ENCODE assay signal across 8 cellular contexts in genomic region chr11:20110908-20111669, GRCh38. TPM values are rescaled to one million over a fixed set of nuclear protein-coding genes. Genes with fewer than 3 reads are reported as not detected.
A peak's percentile ranks its signal among the peaks of the same experiment; 100 is the strongest.
DNase-seq lines count a peak whose midpoint lies in the region; ATAC-seq, FAIRE-seq and TF ChIP-seq lines count a peak whose summit lies in the region.

No MANE protein-coding gene starts in this region.

- CTCF ChIA-PET in activated CD8-positive, alpha-beta memory T cell treated with anti-CD3 and anti-CD28 coated beads, Interleukin-2, amount 10 ng/mL, durations not matched to agents 7 days and 5 days (lab: Charles Lee), result interaction anchor here (0.6 to 2.5 kb wide), 6 partner anchors 12 to 159 kb away, joined by 3 to 11 read pairs (median 4); no protein-coding TSS in a partner anchor

- peaks cover 5 to 12% (median 8%) of the 10 kb centered on the region in 3 donors for H3K4me1 ChIP-seq in pancreas

- no peaks in the 10 kb centered on the region for H3K9me3 ChIP-seq in pancreas

- H3K4me1 Mint-ChIP-seq in activated CD8-positive, alpha-beta memory T cell treated with anti-CD3 and anti-CD28 coated beads, Interleukin-2, amount 10 ng/mL, durations not matched to agents 7 days and 5 days, result no peaks in the 10 kb centered on the region

- H3K9me3 Mint-ChIP-seq in activated CD8-positive, alpha-beta memory T cell treated with anti-CD3 and anti-CD28 coated beads, Interleukin-2, amount 10 ng/mL, durations not matched to agents 7 days and 5 days (ENCODE audit: low read depth), result no peaks in the 10 kb centered on the region

- H3K27me3 Mint-ChIP-seq in activated CD8-positive, alpha-beta memory T cell treated with anti-CD3 and anti-CD28 coated beads, Interleukin-2, amount 10 ng/mL, durations not matched to agents 7 days and 5 days, result no peaks in the 10 kb centered on the region

- FAIRE-seq in pancreas (lab: Jason Lieb, UNC), result no peak

- H3K36me3 Mint-ChIP-seq in activated CD8-positive, alpha-beta memory T cell treated with anti-CD3 and anti-CD28 coated beads, Interleukin-2, amount 10 ng/mL, durations not matched to agents 7 days and 5 days, result no peaks in the 10 kb centered on the region

- no peaks in the 10 kb centered on the region for H3K27me3 ChIP-seq in pancreas

- TF ChIP-seq CTCF in fibroblast of the aortic adventitia (IDR thresholded peaks at IDR 0.05; ENCODE audit: insufficient read depth, low read length), result peak; percentile 95
- peak; percentile 70 to 86 (median 81) for TF ChIP-seq CTCF in pancreas (IDR thresholded peaks at IDR 0.05)

- no peak overlapping the region for H3K4me3 ChIP-seq in fibroblast of the aortic adventitia (ENCODE audit: low read depth, low read length)
- H3K4me3 ChIP-seq in pancreas, result no peak overlapping the region

- WGBS in pancreas, 2 donors, result 13 to 18% methylated on average over 8 of the region's 8 CpGs

- peak overlapping the region in 1 of 4 donors; percentile 82 for H3K27ac ChIP-seq in pancreas

- H3K36me3 ChIP-seq in pancreas, result peaks cover 0 to 23% (median 5%) of the 10 kb centered on the region in 3 donors

- peak; percentile 90 for ATAC-seq in GM18909 (IDR thresholded peaks at IDR 0.05; ENCODE audit: poor library complexity, unreplicated experiment)
- peak; percentile 91 for ATAC-seq in HG03159 (IDR thresholded peaks at IDR 0.05; ENCODE audit: unreplicated experiment)
- ATAC-seq in activated CD8-positive, alpha-beta memory T cell treated with anti-CD3 and anti-CD28 coated beads, Interleukin-2, amount 10 ng/mL, durations not matched to agents 7 days and 5 days, result peak; percentile 70
- peak; percentile 55 to 78 (median 74) for ATAC-seq in pancreas

- peak; percentile 41 for DNase-seq in CD1c-positive myeloid dendritic cell (ENCODE audit: extremely low spot score)
- peak; percentile 80 for DNase-seq in NCI-H2227 (lab: John Stamatoyannopoulos, UW; ENCODE audit: unreplicated experiment)
- DNase-seq in activated CD8-positive, alpha-beta memory T cell treated with anti-CD3 and anti-CD28 coated beads, Interleukin-2, amount 10 ng/mL, durations not matched to agents 7 days and 5 days, result peak; percentile 65
- DNase-seq in fibroblast of the aortic adventitia (ENCODE audit: low read depth), result peak; percentile 86
- peak in 4 of 6 donors; percentile 31 to 64 (median 50) for DNase-seq in pancreas
- DNase-seq in NCI-H524 treated with DMSO at 0.1 percent for 48 hours (lab: John Stamatoyannopoulos, UW), result no peak

- intact Hi-C loops in pancreas (cut with DNase I), result loop anchor here in 1 of 3 donors (5.0 kb wide), 1 partner anchor 164 kb away; no protein-coding TSS in a partner anchor

- no peak overlapping the region for H3K4me3 Mint-ChIP-seq in activated CD8-positive, alpha-beta memory T cell treated with anti-CD3 and anti-CD28 coated beads, Interleukin-2, amount 10 ng/mL, durations not matched to agents 7 days and 5 days

- no peak overlapping the region for H3K27ac Mint-ChIP-seq in activated CD8-positive, alpha-beta memory T cell treated with anti-CD3 and anti-CD28 coated beads, Interleukin-2, amount 10 ng/mL, durations not matched to agents 7 days and 5 days

RNA-seq across cellular contexts. Expression of gene DBX1, which starts 49.2 kb away (rescaled TPM):
- total RNA-seq in activated CD8-positive, alpha-beta memory T cell treated with anti-CD3 and anti-CD28 coated beads, Interleukin-2, amount 10 ng/mL, durations not matched to agents 7 days and 5 days, result not detected
- total RNA-seq in fibroblast of the aortic adventitia (ENCODE audit: low replicate concordance), result not detected in 2 replicates
- not detected for total RNA-seq in pancreas
- polyA plus RNA-seq in pancreas, result not detected
